8 cellular contexts compared by ENCODE assay signal in genomic region chr14:50831704-50832130, GRCh38. TPM values are rescaled to one million over a fixed set of nuclear protein-coding genes. Genes with fewer than 3 reads are reported as not detected.
DNase-seq lines count a peak whose midpoint lies in the region; ATAC-seq and TF ChIP-seq lines count a peak whose summit lies in the region.

No MANE protein-coding gene starts in this region.

- no peak for TF ChIP-seq POLR2A in right lobe of liver (IDR thresholded peaks at IDR 0.05)
- TF ChIP-seq POLR2A in tibial nerve (IDR thresholded peaks at IDR 0.05), result no peak

- peak overlapping the region; percentile 94 for H3K4me3 ChIP-seq in left ventricle myocardium inferior
- peak overlapping the region; percentile 75 for H3K4me3 ChIP-seq in astrocyte of the spinal cord (ENCODE audit: low read depth, low read length)
- H3K4me3 ChIP-seq in right lobe of liver, result peak overlapping the region; percentile 61 to 77 (median 77)
- H3K4me3 ChIP-seq in tibial nerve, result peak overlapping the region; percentile 65 to 99 (median 81)

- H3K27ac ChIP-seq in left ventricle myocardium inferior (replicated peaks) (peak overlapping the region; percentile 98), right lobe of liver (peak overlapping the region in 2 of 3 donors; percentile 66 to 76), tibial nerve (peak overlapping the region; percentile 78 to 96 (median 89))

- H3K9me3 ChIP-seq in left ventricle myocardium inferior (replicated peaks) (no peaks in the 10 kb centered on the region), right lobe of liver (no peaks in the 10 kb centered on the region), tibial nerve (no peaks in the 10 kb centered on the region)

- intact Hi-C loops in left ventricle myocardium inferior (cut with micrococcal nuclease) (no loop called here), left ventricle myocardium superior (cut with micrococcal nuclease) (no loop called here), right lobe of liver (cut with DNase I) (no loop called here)

- TF ChIP-seq CTCF in left ventricle myocardium inferior (IDR thresholded peaks at IDR 0.05; ENCODE audit: borderline replicate concordance) (no peak), astrocyte of the spinal cord (IDR thresholded peaks at IDR 0.05; ENCODE audit: low read depth, low read length) (no peak), right lobe of liver (IDR thresholded peaks at IDR 0.05) (no peak), tibial nerve (IDR thresholded peaks at IDR 0.05) (no peak)

- H3K36me3 ChIP-seq in left ventricle myocardium inferior, result no peaks in the 10 kb centered on the region
- no peaks in the 10 kb centered on the region for H3K36me3 ChIP-seq in right lobe of liver
- no peaks in the 10 kb centered on the region for H3K36me3 ChIP-seq in tibial nerve

- in situ Hi-C loops in astrocyte of the spinal cord (cut with HindIII; ENCODE audit: low sequenced_read_pairs), result no loop called here

- WGBS in right lobe of liver (ENCODE audit: insufficient coverage, low coverage, low lambda C conversion rate, missing lambda C conversion rate), result 19% methylated on average over 8 of the region's 11 CpGs
- WGBS in tibial nerve, 2 donors, result 5 to 9% methylated on average over 11 of the region's 11 CpGs

- TF ChIP-seq EP300 in tibial nerve (IDR thresholded peaks at IDR 0.05), result no peak

- ATAC-seq in left ventricle myocardium superior (no peak), right lobe of liver (peak in 2 of 4 donors; percentile 2 to 3), HG02763 (IDR thresholded peaks at IDR 0.05; ENCODE audit: unreplicated experiment) (no peak)

- H3K4me1 ChIP-seq in left ventricle myocardium inferior, result peaks cover 39% of the 10 kb centered on the region
- H3K4me1 ChIP-seq in right lobe of liver, result peaks cover 0 to 29% (median 9%) of the 10 kb centered on the region in 4 donors
- H3K4me1 ChIP-seq in tibial nerve, result peaks cover 0 to 25% (median 4%) of the 10 kb centered on the region in 4 donors

- DNase-seq in left ventricle myocardium inferior, result no peak
- no peak for DNase-seq in left ventricle myocardium superior
- peak; percentile 13 for DNase-seq in astrocyte of the spinal cord (ENCODE audit: low read depth, low spot score)
- DNase-seq in right lobe of liver, result no peak
- DNase-seq in tibial nerve (ENCODE audit: low spot score in 2 of 2), result no peak
- no peak for DNase-seq in NAMALWA (ENCODE audit: low spot score)
- DNase-seq in NCI-H748 (lab: John Stamatoyannopoulos, UW; ENCODE audit: unreplicated experiment), result no peak

- H3K27me3 ChIP-seq in left ventricle myocardium inferior (ENCODE audit: low read depth) (peaks cover 10% of the 10 kb centered on the region), right lobe of liver (no peaks in the 10 kb centered on the region), tibial nerve (no peaks in the 10 kb centered on the region)

RNA-seq across cellular contexts. Expression of gene NIN, which starts 0.8 kb away (rescaled TPM):
- 27.4 TPM for total RNA-seq in left ventricle myocardium inferior
- 21.3 TPM for total RNA-seq in left ventricle myocardium superior
- 10 to 100 TPM in 1 of 6 experiments, 1 to 10 TPM in 5; 6.4 to 10.9 (median 7.5) TPM for total RNA-seq in right lobe of liver
- total RNA-seq in tibial nerve, result 10 to 100 TPM; 24.1 to 35.7 (median 30.7) TPM

RNA-seq across cellular contexts. Expression of gene ABHD12B, which starts 40.1 kb away (rescaled TPM):
- total RNA-seq in left ventricle myocardium inferior, result not detected
- total RNA-seq in left ventricle myocardium superior, result not detected
- total RNA-seq in right lobe of liver, result not detected
- not detected for total RNA-seq in tibial nerve
